Comparison of ENCODE assay signal across 1 cellular context in the genomic region with DNA sequence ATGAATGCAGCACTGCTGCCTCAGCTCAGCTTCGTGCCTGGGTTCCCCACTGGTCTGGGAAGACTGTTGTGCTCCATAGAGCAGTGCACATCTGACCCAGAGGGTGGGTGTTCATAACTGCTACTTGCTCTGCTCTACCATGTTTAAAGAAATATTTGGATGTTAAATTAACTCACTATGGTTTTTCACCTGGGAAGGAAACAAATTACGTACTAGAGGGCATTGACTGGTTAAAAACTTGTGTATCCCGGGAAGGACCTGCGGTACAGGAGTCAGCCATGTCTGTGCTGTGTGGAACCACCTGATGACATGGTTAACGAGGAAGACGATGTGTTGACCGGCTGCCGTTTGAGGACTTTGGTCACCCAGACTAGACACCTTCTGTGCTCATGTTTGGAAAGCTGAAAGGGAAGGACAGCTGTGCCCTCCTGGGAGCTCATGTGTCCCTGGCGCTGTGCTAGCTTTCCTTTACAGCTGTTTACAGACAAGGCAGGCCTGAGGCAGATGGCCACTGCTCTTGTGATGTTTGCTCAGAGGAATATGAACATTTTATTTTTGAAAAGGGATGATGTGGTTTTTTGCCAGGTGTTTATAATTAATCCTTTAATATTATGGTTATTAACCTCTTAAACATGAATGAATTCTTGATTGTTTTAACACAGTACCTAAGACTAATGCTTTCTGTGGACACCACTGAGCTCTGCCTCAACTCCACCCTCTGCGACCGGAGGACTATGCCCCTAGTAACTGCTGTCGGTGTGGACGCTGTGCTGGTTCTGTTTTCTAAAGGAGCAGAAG.
A peak's percentile ranks its signal among the peaks of the same experiment; 100 is the strongest.
TF ChIP-seq lines count a peak whose summit lies in the region.

No MANE protein-coding gene starts in this region.

TF ChIP-seq in HepG2, 621 proteins besides CTCF, POLR2A, EP300 and RAD21 (continued from another document and continues in another):
- TF ChIP-seq, protein P1, sequence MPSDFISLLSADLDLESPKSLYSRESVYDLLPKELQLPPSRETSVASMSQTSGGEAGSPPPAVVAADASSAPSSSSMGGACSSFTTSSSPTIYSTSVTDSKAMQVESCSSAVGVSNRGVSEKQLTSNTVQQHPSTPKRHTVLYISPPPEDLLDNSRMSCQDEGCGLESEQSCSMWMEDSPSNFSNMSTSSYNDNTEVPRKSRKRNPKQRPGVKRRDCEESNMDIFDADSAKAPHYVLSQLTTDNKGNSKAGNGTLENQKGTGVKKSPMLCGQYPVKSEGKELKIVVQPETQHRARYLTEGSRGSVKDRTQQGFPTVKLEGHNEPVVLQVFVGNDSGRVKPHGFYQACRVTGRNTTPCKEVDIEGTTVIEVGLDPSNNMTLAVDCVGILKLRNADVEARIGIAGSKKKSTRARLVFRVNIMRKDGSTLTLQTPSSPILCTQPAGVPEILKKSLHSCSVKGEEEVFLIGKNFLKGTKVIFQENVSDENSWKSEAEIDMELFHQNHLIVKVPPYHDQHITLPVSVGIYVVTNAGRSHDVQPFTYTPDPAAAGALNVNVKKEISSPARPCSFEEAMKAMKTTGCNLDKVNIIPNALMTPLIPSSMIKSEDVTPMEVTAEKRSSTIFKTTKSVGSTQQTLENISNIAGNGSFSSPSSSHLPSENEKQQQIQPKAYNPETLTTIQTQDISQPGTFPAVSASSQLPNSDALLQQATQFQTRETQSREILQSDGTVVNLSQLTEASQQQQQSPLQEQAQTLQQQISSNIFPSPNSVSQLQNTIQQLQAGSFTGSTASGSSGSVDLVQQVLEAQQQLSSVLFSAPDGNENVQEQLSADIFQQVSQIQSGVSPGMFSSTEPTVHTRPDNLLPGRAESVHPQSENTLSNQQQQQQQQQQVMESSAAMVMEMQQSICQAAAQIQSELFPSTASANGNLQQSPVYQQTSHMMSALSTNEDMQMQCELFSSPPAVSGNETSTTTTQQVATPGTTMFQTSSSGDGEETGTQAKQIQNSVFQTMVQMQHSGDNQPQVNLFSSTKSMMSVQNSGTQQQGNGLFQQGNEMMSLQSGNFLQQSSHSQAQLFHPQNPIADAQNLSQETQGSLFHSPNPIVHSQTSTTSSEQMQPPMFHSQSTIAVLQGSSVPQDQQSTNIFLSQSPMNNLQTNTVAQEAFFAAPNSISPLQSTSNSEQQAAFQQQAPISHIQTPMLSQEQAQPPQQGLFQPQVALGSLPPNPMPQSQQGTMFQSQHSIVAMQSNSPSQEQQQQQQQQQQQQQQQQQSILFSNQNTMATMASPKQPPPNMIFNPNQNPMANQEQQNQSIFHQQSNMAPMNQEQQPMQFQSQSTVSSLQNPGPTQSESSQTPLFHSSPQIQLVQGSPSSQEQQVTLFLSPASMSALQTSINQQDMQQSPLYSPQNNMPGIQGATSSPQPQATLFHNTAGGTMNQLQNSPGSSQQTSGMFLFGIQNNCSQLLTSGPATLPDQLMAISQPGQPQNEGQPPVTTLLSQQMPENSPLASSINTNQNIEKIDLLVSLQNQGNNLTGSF (CRISPR knock-in tag; IDR thresholded peaks at IDR 0.05), result no peak
- no peak for TF ChIP-seq JUN (CRISPR knock-in tag; IDR thresholded peaks at IDR 0.05)
- no peak for TF ChIP-seq HBP1 (CRISPR knock-in tag; IDR thresholded peaks at IDR 0.05; ENCODE audit: low read depth)
- no peak for TF ChIP-seq SMARCC2 (IDR thresholded peaks at IDR 0.05)
- TF ChIP-seq, protein P2, sequence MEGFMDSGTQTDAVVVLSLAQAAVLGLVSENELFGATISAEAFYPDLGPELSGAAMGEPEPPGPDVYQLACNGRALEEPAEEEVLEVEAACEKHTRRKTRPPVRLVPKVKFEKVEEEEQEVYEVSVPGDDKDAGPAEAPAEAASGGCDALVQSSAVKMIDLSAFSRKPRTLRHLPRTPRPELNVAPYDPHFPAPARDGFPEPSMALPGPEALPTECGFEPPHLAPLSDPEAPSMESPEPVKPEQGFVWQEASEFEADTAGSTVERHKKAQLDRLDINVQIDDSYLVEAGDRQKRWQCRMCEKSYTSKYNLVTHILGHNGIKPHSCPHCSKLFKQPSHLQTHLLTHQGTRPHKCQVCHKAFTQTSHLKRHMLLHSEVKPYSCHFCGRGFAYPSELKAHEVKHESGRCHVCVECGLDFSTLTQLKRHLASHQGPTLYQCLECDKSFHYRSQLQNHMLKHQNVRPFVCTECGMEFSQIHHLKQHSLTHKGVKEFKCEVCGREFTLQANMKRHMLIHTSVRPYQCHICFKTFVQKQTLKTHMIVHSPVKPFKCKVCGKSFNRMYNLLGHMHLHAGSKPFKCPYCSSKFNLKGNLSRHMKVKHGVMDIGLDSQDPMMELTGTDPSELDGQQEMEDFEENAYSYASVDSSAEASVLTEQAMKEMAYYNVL (CRISPR knock-in tag; IDR thresholded peaks at IDR 0.05; ENCODE audit: borderline replicate concordance), result no peak
- TF ChIP-seq, protein P3, sequence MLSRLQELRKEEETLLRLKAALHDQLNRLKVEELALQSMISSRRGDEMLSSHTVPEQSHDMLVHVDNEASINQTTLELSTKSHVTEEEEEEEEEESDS (CRISPR knock-in tag; IDR thresholded peaks at IDR 0.05; ENCODE audit: borderline replicate concordance), result no peak
- TF ChIP-seq MLX (CRISPR knock-in tag; IDR thresholded peaks at IDR 0.05), result 0 out of 2 replicates have a peak, but pooled peaks have one; percentile 40
- no peak for TF ChIP-seq CBFB (CRISPR knock-in tag; IDR thresholded peaks at IDR 0.05)
- peak; percentile 72; the same call in 1 of the 2 replicates for TF ChIP-seq ARID4A (CRISPR knock-in tag; IDR thresholded peaks at IDR 0.05; ENCODE audit: borderline replicate concordance)
- TF ChIP-seq ZNF24 (IDR thresholded peaks at IDR 0.05), result no peak
- no peak for TF ChIP-seq ZNF530 (CRISPR knock-in tag; IDR thresholded peaks at IDR 0.05; ENCODE audit: low read depth)
- TF ChIP-seq HMG20B (CRISPR knock-in tag; conservative IDR thresholded peaks at IDR 0.05), result no peak
- TF ChIP-seq, protein P4, sequence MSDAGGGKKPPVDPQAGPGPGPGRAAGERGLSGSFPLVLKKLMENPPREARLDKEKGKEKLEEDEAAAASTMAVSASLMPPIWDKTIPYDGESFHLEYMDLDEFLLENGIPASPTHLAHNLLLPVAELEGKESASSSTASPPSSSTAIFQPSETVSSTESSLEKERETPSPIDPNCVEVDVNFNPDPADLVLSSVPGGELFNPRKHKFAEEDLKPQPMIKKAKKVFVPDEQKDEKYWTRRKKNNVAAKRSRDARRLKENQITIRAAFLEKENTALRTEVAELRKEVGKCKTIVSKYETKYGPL (CRISPR knock-in tag; IDR thresholded peaks at IDR 0.05), result no peak
- TF ChIP-seq SMAD1 (CRISPR knock-in tag; IDR thresholded peaks at IDR 0.05; ENCODE audit: borderline replicate concordance, low read depth), result peak; percentile 60; the same call in 1 of the 2 replicates
- peak; percentile 98 for TF ChIP-seq TFAP4 (IDR thresholded peaks at IDR 0.05; ENCODE audit: borderline replicate concordance, low read depth)
- 0 out of 2 replicates have a peak, but pooled peaks have one; percentile 35 for TF ChIP-seq ZNF691 (CRISPR knock-in tag; IDR thresholded peaks at IDR 0.05; ENCODE audit: borderline replicate concordance, low read depth)
- TF ChIP-seq TOPORS (CRISPR knock-in tag; IDR thresholded peaks at IDR 0.05), result no peak
- peak; percentile 27; the same call in 1 of the 2 replicates for TF ChIP-seq ZNF816 (CRISPR knock-in tag; IDR thresholded peaks at IDR 0.05; ENCODE audit: borderline replicate concordance)
- no peak for TF ChIP-seq HOXD1 (CRISPR knock-in tag; IDR thresholded peaks at IDR 0.05)
- no peak for TF ChIP-seq ATF7-NPFF (CRISPR knock-in tag; IDR thresholded peaks at IDR 0.05; ENCODE audit: low read depth)
- TF ChIP-seq YEATS4 (CRISPR knock-in tag; IDR thresholded peaks at IDR 0.05; ENCODE audit: borderline replicate concordance), result peak; percentile 42; the same call in 1 of the 2 replicates
- TF ChIP-seq CREM (IDR thresholded peaks at IDR 0.05), result peak; percentile 14; the same call in 1 of the 2 replicates
- no peak for TF ChIP-seq CREM (CRISPR knock-in tag; IDR thresholded peaks at IDR 0.05)
- no peak for TF ChIP-seq E2F5 (CRISPR knock-in tag; conservative IDR thresholded peaks at IDR 0.05)
- TF ChIP-seq ZNF292 (CRISPR knock-in tag; IDR thresholded peaks at IDR 0.05; ENCODE audit: borderline replicate concordance, low read depth), result peak; percentile 84; the same call in 1 of the 2 replicates
- TF ChIP-seq ZNF572 (CRISPR knock-in tag; IDR thresholded peaks at IDR 0.05), result no peak
- TF ChIP-seq ZNF180 (CRISPR knock-in tag; IDR thresholded peaks at IDR 0.05; ENCODE audit: borderline replicate concordance, low read depth), result no peak
- TF ChIP-seq HNRNPL (IDR thresholded peaks at IDR 0.05; ENCODE audit: low read depth, low read length), result no peak
- peak; percentile 82; the same call in 1 of the 3 replicates for TF ChIP-seq MXI1 (IDR thresholded peaks at IDR 0.05; ENCODE audit: borderline replicate concordance, low read depth, low read length)
- TF ChIP-seq, protein P5, sequence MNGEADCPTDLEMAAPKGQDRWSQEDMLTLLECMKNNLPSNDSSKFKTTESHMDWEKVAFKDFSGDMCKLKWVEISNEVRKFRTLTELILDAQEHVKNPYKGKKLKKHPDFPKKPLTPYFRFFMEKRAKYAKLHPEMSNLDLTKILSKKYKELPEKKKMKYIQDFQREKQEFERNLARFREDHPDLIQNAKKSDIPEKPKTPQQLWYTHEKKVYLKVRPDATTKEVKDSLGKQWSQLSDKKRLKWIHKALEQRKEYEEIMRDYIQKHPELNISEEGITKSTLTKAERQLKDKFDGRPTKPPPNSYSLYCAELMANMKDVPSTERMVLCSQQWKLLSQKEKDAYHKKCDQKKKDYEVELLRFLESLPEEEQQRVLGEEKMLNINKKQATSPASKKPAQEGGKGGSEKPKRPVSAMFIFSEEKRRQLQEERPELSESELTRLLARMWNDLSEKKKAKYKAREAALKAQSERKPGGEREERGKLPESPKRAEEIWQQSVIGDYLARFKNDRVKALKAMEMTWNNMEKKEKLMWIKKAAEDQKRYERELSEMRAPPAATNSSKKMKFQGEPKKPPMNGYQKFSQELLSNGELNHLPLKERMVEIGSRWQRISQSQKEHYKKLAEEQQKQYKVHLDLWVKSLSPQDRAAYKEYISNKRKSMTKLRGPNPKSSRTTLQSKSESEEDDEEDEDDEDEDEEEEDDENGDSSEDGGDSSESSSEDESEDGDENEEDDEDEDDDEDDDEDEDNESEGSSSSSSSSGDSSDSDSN (CRISPR knock-in tag; IDR thresholded peaks at IDR 0.05), result peak; percentile 65
- no peak for TF ChIP-seq ZNF546 (CRISPR knock-in tag; conservative IDR thresholded peaks at IDR 0.05)
- TF ChIP-seq TGIF2 (CRISPR knock-in tag; IDR thresholded peaks at IDR 0.05), result no peak; the same call in 1 of the 2 replicates
- TF ChIP-seq HOXA3 (CRISPR knock-in tag; IDR thresholded peaks at IDR 0.05), result peak; percentile 75
